ENCODE assay signal across 1 cellular context in the genomic region with DNA sequence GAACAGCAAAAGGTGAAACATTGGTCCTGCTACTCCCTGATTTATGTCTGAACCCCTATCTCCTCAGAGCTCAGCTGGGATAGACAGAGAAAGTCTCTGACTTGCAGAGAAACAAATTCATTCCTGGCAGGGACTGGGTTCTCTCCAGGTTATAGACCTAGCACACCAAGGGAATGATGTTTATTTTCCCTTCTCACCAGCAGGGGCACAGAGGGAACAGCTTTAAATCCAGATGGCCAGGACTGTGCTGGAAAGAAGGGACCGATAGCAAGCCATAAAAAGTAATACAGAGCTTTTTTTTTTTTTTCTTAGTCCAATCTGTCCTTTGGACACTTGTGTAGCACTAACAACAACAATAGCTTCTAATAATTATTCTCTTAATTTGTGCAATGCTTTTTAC.
TF ChIP-seq lines count a peak whose summit lies in the region.

No MANE protein-coding gene starts in this region.

TF ChIP-seq in H1, 55 proteins besides CTCF, POLR2A, EP300 and RAD21:
- TF ChIP-seq, protein P1, sequence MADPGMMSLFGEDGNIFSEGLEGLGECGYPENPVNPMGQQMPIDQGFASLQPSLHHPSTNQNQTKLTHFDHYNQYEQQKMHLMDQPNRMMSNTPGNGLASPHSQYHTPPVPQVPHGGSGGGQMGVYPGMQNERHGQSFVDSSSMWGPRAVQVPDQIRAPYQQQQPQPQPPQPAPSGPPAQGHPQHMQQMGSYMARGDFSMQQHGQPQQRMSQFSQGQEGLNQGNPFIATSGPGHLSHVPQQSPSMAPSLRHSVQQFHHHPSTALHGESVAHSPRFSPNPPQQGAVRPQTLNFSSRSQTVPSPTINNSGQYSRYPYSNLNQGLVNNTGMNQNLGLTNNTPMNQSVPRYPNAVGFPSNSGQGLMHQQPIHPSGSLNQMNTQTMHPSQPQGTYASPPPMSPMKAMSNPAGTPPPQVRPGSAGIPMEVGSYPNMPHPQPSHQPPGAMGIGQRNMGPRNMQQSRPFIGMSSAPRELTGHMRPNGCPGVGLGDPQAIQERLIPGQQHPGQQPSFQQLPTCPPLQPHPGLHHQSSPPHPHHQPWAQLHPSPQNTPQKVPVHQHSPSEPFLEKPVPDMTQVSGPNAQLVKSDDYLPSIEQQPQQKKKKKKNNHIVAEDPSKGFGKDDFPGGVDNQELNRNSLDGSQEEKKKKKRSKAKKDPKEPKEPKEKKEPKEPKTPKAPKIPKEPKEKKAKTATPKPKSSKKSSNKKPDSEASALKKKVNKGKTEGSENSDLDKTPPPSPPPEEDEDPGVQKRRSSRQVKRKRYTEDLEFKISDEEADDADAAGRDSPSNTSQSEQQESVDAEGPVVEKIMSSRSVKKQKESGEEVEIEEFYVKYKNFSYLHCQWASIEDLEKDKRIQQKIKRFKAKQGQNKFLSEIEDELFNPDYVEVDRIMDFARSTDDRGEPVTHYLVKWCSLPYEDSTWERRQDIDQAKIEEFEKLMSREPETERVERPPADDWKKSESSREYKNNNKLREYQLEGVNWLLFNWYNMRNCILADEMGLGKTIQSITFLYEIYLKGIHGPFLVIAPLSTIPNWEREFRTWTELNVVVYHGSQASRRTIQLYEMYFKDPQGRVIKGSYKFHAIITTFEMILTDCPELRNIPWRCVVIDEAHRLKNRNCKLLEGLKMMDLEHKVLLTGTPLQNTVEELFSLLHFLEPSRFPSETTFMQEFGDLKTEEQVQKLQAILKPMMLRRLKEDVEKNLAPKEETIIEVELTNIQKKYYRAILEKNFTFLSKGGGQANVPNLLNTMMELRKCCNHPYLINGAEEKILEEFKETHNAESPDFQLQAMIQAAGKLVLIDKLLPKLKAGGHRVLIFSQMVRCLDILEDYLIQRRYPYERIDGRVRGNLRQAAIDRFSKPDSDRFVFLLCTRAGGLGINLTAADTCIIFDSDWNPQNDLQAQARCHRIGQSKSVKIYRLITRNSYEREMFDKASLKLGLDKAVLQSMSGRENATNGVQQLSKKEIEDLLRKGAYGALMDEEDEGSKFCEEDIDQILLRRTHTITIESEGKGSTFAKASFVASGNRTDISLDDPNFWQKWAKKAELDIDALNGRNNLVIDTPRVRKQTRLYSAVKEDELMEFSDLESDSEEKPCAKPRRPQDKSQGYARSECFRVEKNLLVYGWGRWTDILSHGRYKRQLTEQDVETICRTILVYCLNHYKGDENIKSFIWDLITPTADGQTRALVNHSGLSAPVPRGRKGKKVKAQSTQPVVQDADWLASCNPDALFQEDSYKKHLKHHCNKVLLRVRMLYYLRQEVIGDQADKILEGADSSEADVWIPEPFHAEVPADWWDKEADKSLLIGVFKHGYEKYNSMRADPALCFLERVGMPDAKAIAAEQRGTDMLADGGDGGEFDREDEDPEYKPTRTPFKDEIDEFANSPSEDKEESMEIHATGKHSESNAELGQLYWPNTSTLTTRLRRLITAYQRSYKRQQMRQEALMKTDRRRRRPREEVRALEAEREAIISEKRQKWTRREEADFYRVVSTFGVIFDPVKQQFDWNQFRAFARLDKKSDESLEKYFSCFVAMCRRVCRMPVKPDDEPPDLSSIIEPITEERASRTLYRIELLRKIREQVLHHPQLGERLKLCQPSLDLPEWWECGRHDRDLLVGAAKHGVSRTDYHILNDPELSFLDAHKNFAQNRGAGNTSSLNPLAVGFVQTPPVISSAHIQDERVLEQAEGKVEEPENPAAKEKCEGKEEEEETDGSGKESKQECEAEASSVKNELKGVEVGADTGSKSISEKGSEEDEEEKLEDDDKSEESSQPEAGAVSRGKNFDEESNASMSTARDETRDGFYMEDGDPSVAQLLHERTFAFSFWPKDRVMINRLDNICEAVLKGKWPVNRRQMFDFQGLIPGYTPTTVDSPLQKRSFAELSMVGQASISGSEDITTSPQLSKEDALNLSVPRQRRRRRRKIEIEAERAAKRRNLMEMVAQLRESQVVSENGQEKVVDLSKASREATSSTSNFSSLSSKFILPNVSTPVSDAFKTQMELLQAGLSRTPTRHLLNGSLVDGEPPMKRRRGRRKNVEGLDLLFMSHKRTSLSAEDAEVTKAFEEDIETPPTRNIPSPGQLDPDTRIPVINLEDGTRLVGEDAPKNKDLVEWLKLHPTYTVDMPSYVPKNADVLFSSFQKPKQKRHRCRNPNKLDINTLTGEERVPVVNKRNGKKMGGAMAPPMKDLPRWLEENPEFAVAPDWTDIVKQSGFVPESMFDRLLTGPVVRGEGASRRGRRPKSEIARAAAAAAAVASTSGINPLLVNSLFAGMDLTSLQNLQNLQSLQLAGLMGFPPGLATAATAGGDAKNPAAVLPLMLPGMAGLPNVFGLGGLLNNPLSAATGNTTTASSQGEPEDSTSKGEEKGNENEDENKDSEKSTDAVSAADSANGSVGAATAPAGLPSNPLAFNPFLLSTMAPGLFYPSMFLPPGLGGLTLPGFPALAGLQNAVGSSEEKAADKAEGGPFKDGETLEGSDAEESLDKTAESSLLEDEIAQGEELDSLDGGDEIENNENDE (IDR thresholded peaks at IDR 0.05; ENCODE audit: insufficient replicate concordance, low read length) = no peak
- TF ChIP-seq RBBP5 (IDR thresholded peaks at IDR 0.05; ENCODE audit: borderline replicate concordance, low read depth, low read length) (no peak), ASH2L (IDR thresholded peaks at IDR 0.05; ENCODE audit: low read length) (no peak), TBP (IDR thresholded peaks at IDR 0.05; ENCODE audit: low read depth, low read length) (no peak), RNF2 (IDR thresholded peaks at IDR 0.05; ENCODE audit: borderline replicate concordance, low read depth, low read length, missing control alignments, poor library complexity, severe bottlenecking) (no peak), RFX5 (IDR thresholded peaks at IDR 0.05; ENCODE audit: borderline replicate concordance, low read depth, low read length) (no peak), KDM1A (IDR thresholded peaks at IDR 0.05; ENCODE audit: borderline replicate concordance, low read length) (no peak), ZNF274 (IDR thresholded peaks at IDR 0.05; ENCODE audit: borderline replicate concordance, extremely low read depth, low read length) (no peak), JUND (IDR thresholded peaks at IDR 0.05; ENCODE audit: low read length) (no peak), HDAC6 (IDR thresholded peaks at IDR 0.05; ENCODE audit: low read depth, low read length) (no peak), KDM4A (IDR thresholded peaks at IDR 0.05; ENCODE audit: low read depth, low read length, severe bottlenecking) (no peak), RXRA (IDR thresholded peaks at IDR 0.05; ENCODE audit: insufficient read depth, low read depth, low read length) (no peak), CREB1 (IDR thresholded peaks at IDR 0.05) (no peak), TCF12 (IDR thresholded peaks at IDR 0.05; ENCODE audit: low read depth, low read length) (no peak), BCL11A (IDR thresholded peaks at IDR 0.05; ENCODE audit: low read depth in 2 of 2, low read length in 2 of 2) (no peak)
- TF ChIP-seq, protein P2, sequence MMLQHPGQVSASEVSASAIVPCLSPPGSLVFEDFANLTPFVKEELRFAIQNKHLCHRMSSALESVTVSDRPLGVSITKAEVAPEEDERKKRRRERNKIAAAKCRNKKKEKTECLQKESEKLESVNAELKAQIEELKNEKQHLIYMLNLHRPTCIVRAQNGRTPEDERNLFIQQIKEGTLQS (IDR thresholded peaks at IDR 0.05; ENCODE audit: insufficient read depth, low read depth, low read length) = no peak
